Comparison of ENCODE assay signal across 11 cellular contexts in genomic region chr15:63493451-63493850, GRCh38. TPM values are rescaled to one million over a fixed set of nuclear protein-coding genes. Genes with fewer than 3 reads are reported as not detected.
A peak's percentile ranks its signal among the peaks of the same experiment; 100 is the strongest.
DNase-seq lines count a peak whose midpoint lies in the region; ATAC-seq, FAIRE-seq and TF ChIP-seq lines count a peak whose summit lies in the region.
"Had no signal": no experiment of that assay in that cellular context is flagged by ENCODE, and none has a peak within 500 bp of the region (broad histone marks: within the 10 kb centered on the region; RNA-seq: fewer than 3 reads in every experiment).

No MANE protein-coding gene starts in this region.

- H3K9me3 ChIP-seq in endodermal cell (ENCODE audit: control insufficient read depth, low read length): no peaks in the 10 kb centered on the region
- no peaks in the 10 kb centered on the region for H3K9me3 ChIP-seq in pancreas
- no peaks in the 10 kb centered on the region for H3K9me3 ChIP-seq in prostate gland

- peak overlapping the region; percentile 27 to 37 for H3K4me3 Mint-ChIP-seq in activated T-cell treated with anti-CD3 and anti-CD28 coated beads, Interleukin-2, amount 50 U/mL, for 72 hours
- no peak overlapping the region for H3K4me3 Mint-ChIP-seq in activated T-cell treated with anti-CD3 and anti-CD28 coated beads, Interleukin-2, amount 50 U/mL, for 4 hours
- peak overlapping the region in 1 of 3 donors; percentile 17 for H3K4me3 Mint-ChIP-seq in T-cell
- H3K4me3 Mint-ChIP-seq in endodermal cell: no peak overlapping the region
- H3K4me3 Mint-ChIP-seq in stimulated activated memory B cell treated with anti-CD40 and anti-IgM and Interleukin-4, amounts not matched to agents 10 μg/mL and 1 μg/mL and 100 μg/mL, for 72 hours: no peak overlapping the region
- H3K4me3 Mint-ChIP-seq: activated naive CD4-positive, alpha-beta T cell treated with anti-CD3 and anti-CD28 coated beads, Interleukin-2, amount 10 ng/mL, durations not matched to agents 7 days and 5 days; HFFc6 had no signal

- H3K27ac ChIP-seq in endodermal cell (ENCODE audit: low read depth, low read length) (no peak overlapping the region), pancreas (no peak overlapping the region), prostate gland (no peak overlapping the region)

- no peaks in the 10 kb centered on the region for H3K36me3 ChIP-seq in endodermal cell (ENCODE audit: control insufficient read depth, insufficient read depth, low read length)
- no peaks in the 10 kb centered on the region for H3K36me3 ChIP-seq in pancreas
- no peaks in the 10 kb centered on the region for H3K36me3 ChIP-seq in prostate gland

- CTCF ChIA-PET in T-cell (lab: Charles Lee): no interaction called here

- 89 to 94% methylated on average over 2 of the region's 2 CpGs for WGBS in endodermal cell (ENCODE audit: insufficient coverage in 1 of 2, insufficient read length in 1 of 2), 2 experiments
- whole genome bisulfite sequencing in pancreas, 2 donors: 77 to 84% methylated on average over 2 of the region's 2 CpGs
- WGBS in prostate gland: 82% methylated on average over 2 of the region's 2 CpGs

- no peak for DNase-seq in activated T-cell treated with anti-CD3 and anti-CD28 coated beads, Interleukin-2, amount 50 U/mL, for 72 hours
- DNase-seq in activated T-cell treated with anti-CD3 and anti-CD28 coated beads, Interleukin-2, amount 50 U/mL, for 4 hours: no peak
- no peak for DNase-seq in T-cell
- DNase-seq in endodermal cell: peak; percentile 59
- DNase-seq in pancreas: no peak
- DNase-seq in prostate gland (ENCODE audit: low spot score): no peak
- DNase-seq: activated naive CD4-positive, alpha-beta T cell treated with anti-CD3 and anti-CD28 coated beads, Interleukin-2, amount 10 ng/mL, durations not matched to agents 7 days and 5 days; HFFc6 had no signal

- H3K4me3 ChIP-seq in endodermal cell (ENCODE audit: low read length) (no peak overlapping the region), pancreas (no peak overlapping the region), prostate gland (no peak overlapping the region)

- no peaks in the 10 kb centered on the region for H3K27me3 Mint-ChIP-seq in activated T-cell treated with anti-CD3 and anti-CD28 coated beads, Interleukin-2, amount 50 U/mL, for 72 hours (ENCODE audit: low read depth)
- H3K27me3 Mint-ChIP-seq in activated T-cell treated with anti-CD3 and anti-CD28 coated beads, Interleukin-2, amount 50 U/mL, for 4 hours (ENCODE audit: low read depth): no peaks in the 10 kb centered on the region
- H3K27me3 Mint-ChIP-seq in T-cell (no peaks in the 10 kb centered on the region), endodermal cell (ENCODE audit: insufficient read depth) (peaks cover 12% of the 10 kb centered on the region)
- no peaks in the 10 kb centered on the region for H3K27me3 Mint-ChIP-seq in stimulated activated memory B cell treated with anti-CD40 and anti-IgM and Interleukin-4, amounts not matched to agents 10 μg/mL and 1 μg/mL and 100 μg/mL, for 72 hours
- H3K27me3 Mint-ChIP-seq: activated naive CD4-positive, alpha-beta T cell treated with anti-CD3 and anti-CD28 coated beads, Interleukin-2, amount 10 ng/mL, durations not matched to agents 7 days and 5 days had no signal

- no peak for FAIRE-seq in pancreas (lab: Jason Lieb, UNC)

- peaks cover 23% of the 10 kb centered on the region for H3K4me1 Mint-ChIP-seq in activated T-cell treated with anti-CD3 and anti-CD28 coated beads, Interleukin-2, amount 50 U/mL, for 72 hours (ENCODE audit: low read depth)
- H3K4me1 Mint-ChIP-seq in activated T-cell treated with anti-CD3 and anti-CD28 coated beads, Interleukin-2, amount 50 U/mL, for 4 hours (ENCODE audit: low read depth): peaks cover 54% of the 10 kb centered on the region
- peaks cover 39 to 62% (median 48%) of the 10 kb centered on the region in 3 donors for H3K4me1 Mint-ChIP-seq in T-cell
- peaks cover 43% of the 10 kb centered on the region for H3K4me1 Mint-ChIP-seq in endodermal cell
- peaks cover 31% of the 10 kb centered on the region for H3K4me1 Mint-ChIP-seq in stimulated activated memory B cell treated with anti-CD40 and anti-IgM and Interleukin-4, amounts not matched to agents 10 μg/mL and 1 μg/mL and 100 μg/mL, for 72 hours

- H3K9ac ChIP-seq in endodermal cell (ENCODE audit: extremely low read depth, low read length, poor library complexity, severe bottlenecking): no peak overlapping the region

- TF ChIP-seq POLR2A in prostate gland (IDR thresholded peaks at IDR 0.05): no peak

- peaks cover 13% of the 10 kb centered on the region for H3K4me1 ChIP-seq in endodermal cell (ENCODE audit: control insufficient read depth, insufficient read depth, low read length)
- peaks cover 0 to 12% (median 0%) of the 10 kb centered on the region in 3 donors for H3K4me1 ChIP-seq in pancreas
- H3K4me1 ChIP-seq in prostate gland (replicated peaks): no peaks in the 10 kb centered on the region

- H3K9me3 Mint-ChIP-seq in activated T-cell treated with anti-CD3 and anti-CD28 coated beads, Interleukin-2, amount 50 U/mL, for 72 hours: no peaks in the 10 kb centered on the region
- H3K9me3 Mint-ChIP-seq in activated T-cell treated with anti-CD3 and anti-CD28 coated beads, Interleukin-2, amount 50 U/mL, for 4 hours: no peaks in the 10 kb centered on the region
- H3K9me3 Mint-ChIP-seq in T-cell (no peaks in the 10 kb centered on the region), endodermal cell (no peaks in the 10 kb centered on the region)
- H3K9me3 Mint-ChIP-seq in stimulated activated memory B cell treated with anti-CD40 and anti-IgM and Interleukin-4, amounts not matched to agents 10 μg/mL and 1 μg/mL and 100 μg/mL, for 72 hours: no peaks in the 10 kb centered on the region
- H3K9me3 Mint-ChIP-seq: activated naive CD4-positive, alpha-beta T cell treated with anti-CD3 and anti-CD28 coated beads, Interleukin-2, amount 10 ng/mL, durations not matched to agents 7 days and 5 days; HFFc6 had no signal

- intact Hi-C loops in pancreas (cut with DNase I) (loop anchor here in 1 of 3 donors (10.0 kb wide), 1 partner anchor 101 kb away; the partner anchor contains the start of gene FBXL22), prostate gland (cut with DNase I) (loop anchor here (10.0 kb wide), 1 partner anchor 571 kb away; no protein-coding TSS in a partner anchor)

- H3K27ac Mint-ChIP-seq in activated T-cell treated with anti-CD3 and anti-CD28 coated beads, Interleukin-2, amount 50 U/mL, for 72 hours: peak overlapping the region; percentile 56
- H3K27ac Mint-ChIP-seq in T-cell (peak overlapping the region; percentile 75 to 86), endodermal cell (no peak overlapping the region)
- H3K27ac Mint-ChIP-seq in stimulated activated memory B cell treated with anti-CD40 and anti-IgM and Interleukin-4, amounts not matched to agents 10 μg/mL and 1 μg/mL and 100 μg/mL, for 72 hours: peak overlapping the region; percentile 69
- H3K27ac Mint-ChIP-seq: activated naive CD4-positive, alpha-beta T cell treated with anti-CD3 and anti-CD28 coated beads, Interleukin-2, amount 10 ng/mL, durations not matched to agents 7 days and 5 days; HFFc6; progenitor cell of endocrine pancreas had no signal

- H3K27me3 ChIP-seq in endodermal cell (ENCODE audit: control insufficient read depth, insufficient read depth, low read length, poor library complexity, severe bottlenecking) (peaks cover 12% of the 10 kb centered on the region), pancreas (no peaks in the 10 kb centered on the region), prostate gland (replicated peaks; ENCODE audit: insufficient read depth) (no peaks in the 10 kb centered on the region)

- TF ChIP-seq CTCF in endodermal cell (conservative IDR thresholded peaks at IDR 0.05) (no peak), pancreas (IDR thresholded peaks at IDR 0.05) (no peak), prostate gland (IDR thresholded peaks at IDR 0.05) (no peak)

- no peaks in the 10 kb centered on the region for H3K36me3 Mint-ChIP-seq in activated T-cell treated with anti-CD3 and anti-CD28 coated beads, Interleukin-2, amount 50 U/mL, for 72 hours (ENCODE audit: insufficient read depth in 2 of 2)
- H3K36me3 Mint-ChIP-seq in activated T-cell treated with anti-CD3 and anti-CD28 coated beads, Interleukin-2, amount 50 U/mL, for 4 hours (ENCODE audit: insufficient read depth): no peaks in the 10 kb centered on the region
- H3K36me3 Mint-ChIP-seq in T-cell (no peaks in the 10 kb centered on the region), endodermal cell (ENCODE audit: low read depth) (no peaks in the 10 kb centered on the region)
- no peaks in the 10 kb centered on the region for H3K36me3 Mint-ChIP-seq in stimulated activated memory B cell treated with anti-CD40 and anti-IgM and Interleukin-4, amounts not matched to agents 10 μg/mL and 1 μg/mL and 100 μg/mL, for 72 hours

- POLR2A ChIA-PET in T-cell (lab: Charles Lee): no interaction called here

- ATAC-seq in activated T-cell treated with anti-CD3 and anti-CD28 coated beads, Interleukin-2, amount 50 U/mL, for 72 hours (replicated peaks in 1 of 2): no peak
- no peak for ATAC-seq in activated T-cell treated with anti-CD3 and anti-CD28 coated beads, Interleukin-2, amount 50 U/mL, for 4 hours
- ATAC-seq in T-cell (replicated peaks in 1 of 4) (no peak), GM21360 (IDR thresholded peaks at IDR 0.05; ENCODE audit: unreplicated experiment) (no peak), pancreas (no peak)
- ATAC-seq in stimulated activated memory B cell treated with anti-CD40 and anti-IgM and Interleukin-4, amounts not matched to agents 10 μg/mL and 1 μg/mL and 100 μg/mL, for 72 hours: no peak

RNA-seq across cellular contexts. Expression of gene USP3, which starts 10.9 kb away (rescaled TPM):
- 10 to 100 TPM; 66.5 to 78.0 TPM for total RNA-seq in activated T-cell treated with anti-CD3 and anti-CD28 coated beads, Interleukin-2, amount 50 U/mL, for 72 hours
- total RNA-seq in activated T-cell treated with anti-CD3 and anti-CD28 coated beads, Interleukin-2, amount 50 U/mL, for 4 hours: 10 to 100 TPM; 34.2 to 40.9 (median 35.5) TPM
- 100 to 1,000 TPM; 123 to 265 (median 130) TPM for total RNA-seq in T-cell
- 10 to 100 TPM; 51.5 to 52.5 TPM for total RNA-seq in endodermal cell
- polyA plus RNA-seq in endodermal cell (2013, experiment 1 of 2): 64.2 TPM
- 62.6 TPM for polyA plus RNA-seq in endodermal cell (2013, experiment 2 of 2)
- 10 to 100 TPM; 39.3 to 50.8 (median 43.1) TPM for total RNA-seq in pancreas
- 10 to 100 TPM; 28.5 to 35.8 TPM for polyA plus RNA-seq in pancreas
- total RNA-seq in prostate gland: 10 to 100 TPM; 44.2 to 45.8 TPM

Comparison
In these comparisons a context has a peak if more than half of its experiments do, and no peak if none do; other contexts are left out.
1. H3K4me3 Mint-ChIP-seq: peak in activated T-cell treated with anti-CD3 and anti-CD28 coated beads, Interleukin-2, amount 50 U/mL, for 72 hours (2 of 2); none in activated T-cell treated with anti-CD3 and anti-CD28 coated beads, Interleukin-2, amount 50 U/mL, for 4 hours (single experiment), endodermal cell (single experiment) and stimulated activated memory B cell treated with anti-CD40 and anti-IgM and Interleukin-4, amounts not matched to agents 10 μg/mL and 1 μg/mL and 100 μg/mL, for 72 hours (single experiment).